Comparison of ENCODE assay signal across 21 cellular contexts in the genomic region with DNA sequence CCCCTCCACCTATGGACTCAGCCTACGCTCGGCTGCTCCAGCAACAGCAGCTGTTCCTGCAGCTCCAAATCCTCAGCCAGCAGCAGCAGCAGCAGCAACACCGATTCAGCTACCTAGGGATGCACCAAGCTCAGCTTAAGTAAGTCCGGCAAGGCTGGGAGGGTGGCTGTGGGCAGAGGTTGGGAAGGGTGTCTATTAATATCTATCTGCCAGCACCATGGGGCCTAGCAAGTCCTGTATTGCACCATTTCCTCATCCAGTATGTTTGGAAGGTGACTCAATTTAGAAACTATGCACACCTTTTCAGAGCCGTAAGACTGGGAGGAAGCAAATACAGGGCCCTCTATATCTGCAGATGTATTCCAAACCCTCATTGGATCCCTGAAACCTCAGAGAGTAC. TPM values are rescaled to one million over a fixed set of nuclear protein-coding genes. Genes with fewer than 3 reads are reported as not detected.
A peak's percentile ranks its signal among the peaks of the same experiment; 100 is the strongest.
DNase-seq lines count a peak whose midpoint lies in the region; ATAC-seq and TF ChIP-seq lines count a peak whose summit lies in the region.
"Had no signal": no experiment of that assay in that cellular context is flagged by ENCODE, and none has a peak within 500 bp of the region (broad histone marks: within the 10 kb centered on the region; RNA-seq: fewer than 3 reads in every experiment).

No MANE protein-coding gene starts in this region.

- no peak for ATAC-seq in WTC11
- ATAC-seq: A549; activated T-cell treated with anti-CD3 and anti-CD28 coated beads, Interleukin-2, amount 50 U/mL, for 4 hours; stimulated activated effector memory CD8-positive, alpha-beta T cell treated with anti-CD3 and anti-CD28 coated beads, Interleukin-12 subunit alpha, Interleukin-12 subunit beta, amount 100 ng/mL, for 72 hours had no signal

- peaks cover 0 to 11% of the 10 kb centered on the region in 2 donors for H3K4me1 ChIP-seq in ascending aorta
- H3K4me1 ChIP-seq in muscle layer of duodenum (ENCODE audit: control insufficient read depth in 1 of 2, insufficient read depth in 2 of 2, low read length in 2 of 2) = peaks cover 5 to 8% of the 10 kb centered on the region in 2 donors
- H3K4me1 ChIP-seq in effector memory CD4-positive, alpha-beta T cell (ENCODE audit: control insufficient read depth, insufficient read depth, low read length, poor library complexity, severe bottlenecking) = no peaks in the 10 kb centered on the region

- H3K4me3 Mint-ChIP-seq in WTC11 = no peak overlapping the region
- H3K4me3 Mint-ChIP-seq: activated naive CD8-positive, alpha-beta T cell treated with anti-CD3 and anti-CD28 coated beads, Interleukin-2, amount 10 ng/mL, durations not matched to agents 7 days and 5 days; activated T-cell treated with anti-CD3 and anti-CD28 coated beads, Interleukin-2, amount 50 U/mL, for 4 hours; stimulated activated effector memory CD8-positive, alpha-beta T cell treated with anti-CD3 and anti-CD28 coated beads, Interleukin-12 subunit alpha, Interleukin-12 subunit beta, amount 100 ng/mL, for 72 hours had no signal

- H3K36me3 Mint-ChIP-seq in WTC11 = no peaks in the 10 kb centered on the region
- H3K36me3 Mint-ChIP-seq: activated naive CD8-positive, alpha-beta T cell treated with anti-CD3 and anti-CD28 coated beads, Interleukin-2, amount 10 ng/mL, durations not matched to agents 7 days and 5 days; stimulated activated effector memory CD8-positive, alpha-beta T cell treated with anti-CD3 and anti-CD28 coated beads, Interleukin-12 subunit alpha, Interleukin-12 subunit beta, amount 100 ng/mL, for 72 hours had no signal

- POLR2A ChIA-PET in WTC11 (lab: Charles Lee) = no interaction called here

- intact Hi-C loops in ascending aorta (cut with DNase I) (loop anchor here (5.0 to 10.0 kb wide), 2 partner anchors 61 to 117 kb away; no protein-coding TSS in a partner anchor), cardiac septum (cut with DNase I) (loop anchor here (5.0 kb wide), 2 partner anchors 197 to 487 kb away; no protein-coding TSS in a partner anchor)

- H3K4me3 ChIP-seq in ascending aorta (no peak overlapping the region), muscle layer of duodenum (ENCODE audit: low read depth in 1 of 2, low read length in 2 of 2) (no peak overlapping the region)
- H3K4me3 ChIP-seq in effector memory CD4-positive, alpha-beta T cell (ENCODE audit: insufficient read depth, low read depth, low read length, poor library complexity, severe bottlenecking) = no peak overlapping the region
- H3K4me3 ChIP-seq: A549, pancreas, PC-9, transverse colon had no signal

- no peak overlapping the region for H3K27ac Mint-ChIP-seq in WTC11
- H3K27ac Mint-ChIP-seq: activated naive CD8-positive, alpha-beta T cell treated with anti-CD3 and anti-CD28 coated beads, Interleukin-2, amount 10 ng/mL, durations not matched to agents 7 days and 5 days; stimulated activated effector memory CD8-positive, alpha-beta T cell treated with anti-CD3 and anti-CD28 coated beads, Interleukin-12 subunit alpha, Interleukin-12 subunit beta, amount 100 ng/mL, for 72 hours had no signal

- no peaks in the 10 kb centered on the region for H3K27me3 Mint-ChIP-seq in WTC11 (ENCODE audit: low read depth)

- no peaks in the 10 kb centered on the region for H3K27me3 ChIP-seq in ascending aorta
- no peaks in the 10 kb centered on the region for H3K27me3 ChIP-seq in muscle layer of duodenum (ENCODE audit: low read depth, low read length)
- no peaks in the 10 kb centered on the region for H3K27me3 ChIP-seq in effector memory CD4-positive, alpha-beta T cell (replicated peaks; ENCODE audit: control insufficient read depth, insufficient read depth, low read length, poor library complexity, severe bottlenecking)
- H3K27me3 ChIP-seq: pancreas, transverse colon had no signal

- no peaks in the 10 kb centered on the region for H3K9me3 Mint-ChIP-seq in WTC11
- H3K9me3 Mint-ChIP-seq: activated T-cell treated with anti-CD3 and anti-CD28 coated beads, Interleukin-2, amount 50 U/mL, for 4 hours had no signal

- TF ChIP-seq CTCF in ascending aorta (IDR thresholded peaks at IDR 0.05) = no peak
- no peak for TF ChIP-seq CTCF in WTC11 (IDR thresholded peaks at IDR 0.05)

- DNase-seq in EH (ENCODE audit: low read depth) (peak; percentile 57), ascending aorta (ENCODE audit: low spot score in 2 of 2) (no peak), cardiac septum (ENCODE audit: low spot score) (peak; percentile 84), NCI-H82 treated with DMSO at 0.1 percent for 48 hours (lab: John Stamatoyannopoulos, UW; ENCODE audit: unreplicated experiment) (no peak), WTC11 (ENCODE audit: low spot score) (no peak), hippocampal formation (lab: John Stamatoyannopoulos, UW) (no peak)
- no peak for DNase-seq in effector memory CD4-positive, alpha-beta T cell
- DNase-seq: activated CD4-positive, alpha-beta T cell treated with anti-CD3 and anti-CD28 coated beads, Interleukin-2, amount 50 U/mL, for 48 hours; activated naive CD8-positive, alpha-beta T cell treated with anti-CD3 and anti-CD28 coated beads, Interleukin-2, amount 10 ng/mL, durations not matched to agents 7 days and 5 days; activated T-cell treated with anti-CD3 and anti-CD28 coated beads, Interleukin-2, amount 50 U/mL, for 4 hours; head of caudate nucleus; kidney glomerular epithelial cell; MM.1S; NCI-H1930; NCI-H524 treated with DMSO at 0.1 percent for 48 hours; pancreas; PC-9; transverse colon had no signal

- H3K9me3 ChIP-seq in ascending aorta = no peaks in the 10 kb centered on the region
- no peaks in the 10 kb centered on the region for H3K9me3 ChIP-seq in muscle layer of duodenum (ENCODE audit: control insufficient read depth in 1 of 2, low read length in 2 of 2)
- no peaks in the 10 kb centered on the region for H3K9me3 ChIP-seq in effector memory CD4-positive, alpha-beta T cell (ENCODE audit: control insufficient read depth, low read length)
- H3K9me3 ChIP-seq: A549, pancreas, transverse colon had no signal

- CTCF ChIA-PET in WTC11 (lab: Charles Lee) = interaction anchor here (1.0 kb wide), 1 partner anchor 402 kb away, joined by 3 read pairs; no protein-coding TSS in a partner anchor

- H3K36me3 ChIP-seq in ascending aorta (peaks cover 29 to 59% of the 10 kb centered on the region in 2 donors), muscle layer of duodenum (ENCODE audit: control insufficient read depth in 1 of 2, insufficient read depth in 2 of 2, low read length in 2 of 2) (peaks cover 0 to 6% of the 10 kb centered on the region in 2 donors)
- H3K36me3 ChIP-seq in effector memory CD4-positive, alpha-beta T cell (ENCODE audit: control insufficient read depth, insufficient read depth, low read length) = no peaks in the 10 kb centered on the region
- H3K36me3 ChIP-seq: pancreas, transverse colon had no signal

- H3K4me1 Mint-ChIP-seq in WTC11 = peaks cover 22% of the 10 kb centered on the region
- H3K4me1 Mint-ChIP-seq: activated naive CD8-positive, alpha-beta T cell treated with anti-CD3 and anti-CD28 coated beads, Interleukin-2, amount 10 ng/mL, durations not matched to agents 7 days and 5 days; stimulated activated effector memory CD8-positive, alpha-beta T cell treated with anti-CD3 and anti-CD28 coated beads, Interleukin-12 subunit alpha, Interleukin-12 subunit beta, amount 100 ng/mL, for 72 hours had no signal

- H3K27ac ChIP-seq in ascending aorta (peak overlapping the region; percentile 46 to 49), muscle layer of duodenum (ENCODE audit: low read length) (peak overlapping the region; percentile 1)
- H3K27ac ChIP-seq in effector memory CD4-positive, alpha-beta T cell (ENCODE audit: insufficient read depth, low read length, poor library complexity, severe bottlenecking) = no peak overlapping the region
- H3K27ac ChIP-seq: A549, PC-9, transverse colon had no signal

TF ChIP-seq in WTC11, 78 proteins besides CTCF, POLR2A, EP300 and RAD21 (continues in another document):
- TF ChIP-seq NFE2L1 (CRISPR knock-in tag; IDR thresholded peaks at IDR 0.05) (no peak), NFATC4 (CRISPR knock-in tag; IDR thresholded peaks at IDR 0.05) (no peak), TEAD1 (CRISPR knock-in tag; IDR thresholded peaks at IDR 0.05) (no peak), NR2C2 (CRISPR knock-in tag; IDR thresholded peaks at IDR 0.05) (no peak), ZNF396 (CRISPR knock-in tag; IDR thresholded peaks at IDR 0.05; ENCODE audit: borderline replicate concordance) (no peak)
- TF ChIP-seq, protein P1, sequence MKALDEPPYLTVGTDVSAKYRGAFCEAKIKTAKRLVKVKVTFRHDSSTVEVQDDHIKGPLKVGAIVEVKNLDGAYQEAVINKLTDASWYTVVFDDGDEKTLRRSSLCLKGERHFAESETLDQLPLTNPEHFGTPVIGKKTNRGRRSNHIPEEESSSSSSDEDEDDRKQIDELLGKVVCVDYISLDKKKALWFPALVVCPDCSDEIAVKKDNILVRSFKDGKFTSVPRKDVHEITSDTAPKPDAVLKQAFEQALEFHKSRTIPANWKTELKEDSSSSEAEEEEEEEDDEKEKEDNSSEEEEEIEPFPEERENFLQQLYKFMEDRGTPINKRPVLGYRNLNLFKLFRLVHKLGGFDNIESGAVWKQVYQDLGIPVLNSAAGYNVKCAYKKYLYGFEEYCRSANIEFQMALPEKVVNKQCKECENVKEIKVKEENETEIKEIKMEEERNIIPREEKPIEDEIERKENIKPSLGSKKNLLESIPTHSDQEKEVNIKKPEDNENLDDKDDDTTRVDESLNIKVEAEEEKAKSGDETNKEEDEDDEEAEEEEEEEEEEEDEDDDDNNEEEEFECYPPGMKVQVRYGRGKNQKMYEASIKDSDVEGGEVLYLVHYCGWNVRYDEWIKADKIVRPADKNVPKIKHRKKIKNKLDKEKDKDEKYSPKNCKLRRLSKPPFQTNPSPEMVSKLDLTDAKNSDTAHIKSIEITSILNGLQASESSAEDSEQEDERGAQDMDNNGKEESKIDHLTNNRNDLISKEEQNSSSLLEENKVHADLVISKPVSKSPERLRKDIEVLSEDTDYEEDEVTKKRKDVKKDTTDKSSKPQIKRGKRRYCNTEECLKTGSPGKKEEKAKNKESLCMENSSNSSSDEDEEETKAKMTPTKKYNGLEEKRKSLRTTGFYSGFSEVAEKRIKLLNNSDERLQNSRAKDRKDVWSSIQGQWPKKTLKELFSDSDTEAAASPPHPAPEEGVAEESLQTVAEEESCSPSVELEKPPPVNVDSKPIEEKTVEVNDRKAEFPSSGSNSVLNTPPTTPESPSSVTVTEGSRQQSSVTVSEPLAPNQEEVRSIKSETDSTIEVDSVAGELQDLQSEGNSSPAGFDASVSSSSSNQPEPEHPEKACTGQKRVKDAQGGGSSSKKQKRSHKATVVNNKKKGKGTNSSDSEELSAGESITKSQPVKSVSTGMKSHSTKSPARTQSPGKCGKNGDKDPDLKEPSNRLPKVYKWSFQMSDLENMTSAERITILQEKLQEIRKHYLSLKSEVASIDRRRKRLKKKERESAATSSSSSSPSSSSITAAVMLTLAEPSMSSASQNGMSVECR (CRISPR knock-in tag; IDR thresholded peaks at IDR 0.05; ENCODE audit: borderline replicate concordance) = no peak

RNA-seq across cellular contexts. Expression of a gene that starts 45.0 kb away (rescaled TPM):
- 19.3 TPM for total RNA-seq in ascending aorta
- 8.3 TPM for total RNA-seq in cardiac septum
- 22.7 to 23.8 TPM (median 22.8 TPM) in 3 replicates for total RNA-seq in WTC11 (2021)
- total RNA-seq: activated naive CD8-positive, alpha-beta T cell treated with anti-CD3 and anti-CD28 coated beads, Interleukin-2, amount 10 ng/mL, durations not matched to agents 7 days and 5 days; PC-9 had no signal

Comparison
In these comparisons a context has a peak if more than half of its experiments do, and no peak if none do; other contexts are left out.
1. DNase-seq: peak in EH (single experiment) and cardiac septum (single experiment); none in ascending aorta (0 of 2), effector memory CD4-positive, alpha-beta T cell (0 of 3), NCI-H82 treated with DMSO at 0.1 percent for 48 hours (single experiment), WTC11 (single experiment) and hippocampal formation (0 of 2).